Comparison of ENCODE assay signal across 1 cellular context in the genomic region with DNA sequence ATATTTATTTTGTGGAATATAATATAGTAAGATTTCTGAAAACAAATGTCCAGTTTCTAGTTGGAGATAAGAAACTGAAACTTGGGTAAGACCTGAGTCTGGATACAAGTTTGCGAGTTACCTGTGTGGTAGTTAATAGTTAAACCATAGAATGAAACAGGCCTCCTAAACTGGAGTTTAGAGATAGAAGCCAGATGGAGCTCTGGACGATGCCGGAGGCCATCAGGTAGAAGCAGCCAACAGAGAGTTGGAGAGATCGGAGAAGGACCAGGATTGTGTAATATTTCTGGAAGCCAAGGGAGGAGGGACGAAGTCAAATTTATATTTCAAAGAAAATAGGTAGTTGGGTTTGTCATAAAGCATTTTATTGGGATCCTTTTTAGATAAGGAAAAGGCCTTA.
TF ChIP-seq lines count a peak whose summit lies in the region.

No MANE protein-coding gene starts in this region.

TF ChIP-seq in liver, 16 proteins besides CTCF, POLR2A, EP300 and RAD21 (continued from another document):
- TF ChIP-seq, protein P1, sequence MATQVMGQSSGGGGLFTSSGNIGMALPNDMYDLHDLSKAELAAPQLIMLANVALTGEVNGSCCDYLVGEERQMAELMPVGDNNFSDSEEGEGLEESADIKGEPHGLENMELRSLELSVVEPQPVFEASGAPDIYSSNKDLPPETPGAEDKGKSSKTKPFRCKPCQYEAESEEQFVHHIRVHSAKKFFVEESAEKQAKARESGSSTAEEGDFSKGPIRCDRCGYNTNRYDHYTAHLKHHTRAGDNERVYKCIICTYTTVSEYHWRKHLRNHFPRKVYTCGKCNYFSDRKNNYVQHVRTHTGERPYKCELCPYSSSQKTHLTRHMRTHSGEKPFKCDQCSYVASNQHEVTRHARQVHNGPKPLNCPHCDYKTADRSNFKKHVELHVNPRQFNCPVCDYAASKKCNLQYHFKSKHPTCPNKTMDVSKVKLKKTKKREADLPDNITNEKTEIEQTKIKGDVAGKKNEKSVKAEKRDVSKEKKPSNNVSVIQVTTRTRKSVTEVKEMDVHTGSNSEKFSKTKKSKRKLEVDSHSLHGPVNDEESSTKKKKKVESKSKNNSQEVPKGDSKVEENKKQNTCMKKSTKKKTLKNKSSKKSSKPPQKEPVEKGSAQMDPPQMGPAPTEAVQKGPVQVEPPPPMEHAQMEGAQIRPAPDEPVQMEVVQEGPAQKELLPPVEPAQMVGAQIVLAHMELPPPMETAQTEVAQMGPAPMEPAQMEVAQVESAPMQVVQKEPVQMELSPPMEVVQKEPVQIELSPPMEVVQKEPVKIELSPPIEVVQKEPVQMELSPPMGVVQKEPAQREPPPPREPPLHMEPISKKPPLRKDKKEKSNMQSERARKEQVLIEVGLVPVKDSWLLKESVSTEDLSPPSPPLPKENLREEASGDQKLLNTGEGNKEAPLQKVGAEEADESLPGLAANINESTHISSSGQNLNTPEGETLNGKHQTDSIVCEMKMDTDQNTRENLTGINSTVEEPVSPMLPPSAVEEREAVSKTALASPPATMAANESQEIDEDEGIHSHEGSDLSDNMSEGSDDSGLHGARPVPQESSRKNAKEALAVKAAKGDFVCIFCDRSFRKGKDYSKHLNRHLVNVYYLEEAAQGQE (IDR thresholded peaks at IDR 0.05) = peak; percentile 26
- TF ChIP-seq RXRA (IDR thresholded peaks at IDR 0.05) (peak in 1 of 2 donors; percentile 64), SP1 (IDR thresholded peaks at IDR 0.05) (no peak)
- TF ChIP-seq, protein P2, sequence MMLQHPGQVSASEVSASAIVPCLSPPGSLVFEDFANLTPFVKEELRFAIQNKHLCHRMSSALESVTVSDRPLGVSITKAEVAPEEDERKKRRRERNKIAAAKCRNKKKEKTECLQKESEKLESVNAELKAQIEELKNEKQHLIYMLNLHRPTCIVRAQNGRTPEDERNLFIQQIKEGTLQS (IDR thresholded peaks at IDR 0.05) = no peak
- TF ChIP-seq, protein P3, sequence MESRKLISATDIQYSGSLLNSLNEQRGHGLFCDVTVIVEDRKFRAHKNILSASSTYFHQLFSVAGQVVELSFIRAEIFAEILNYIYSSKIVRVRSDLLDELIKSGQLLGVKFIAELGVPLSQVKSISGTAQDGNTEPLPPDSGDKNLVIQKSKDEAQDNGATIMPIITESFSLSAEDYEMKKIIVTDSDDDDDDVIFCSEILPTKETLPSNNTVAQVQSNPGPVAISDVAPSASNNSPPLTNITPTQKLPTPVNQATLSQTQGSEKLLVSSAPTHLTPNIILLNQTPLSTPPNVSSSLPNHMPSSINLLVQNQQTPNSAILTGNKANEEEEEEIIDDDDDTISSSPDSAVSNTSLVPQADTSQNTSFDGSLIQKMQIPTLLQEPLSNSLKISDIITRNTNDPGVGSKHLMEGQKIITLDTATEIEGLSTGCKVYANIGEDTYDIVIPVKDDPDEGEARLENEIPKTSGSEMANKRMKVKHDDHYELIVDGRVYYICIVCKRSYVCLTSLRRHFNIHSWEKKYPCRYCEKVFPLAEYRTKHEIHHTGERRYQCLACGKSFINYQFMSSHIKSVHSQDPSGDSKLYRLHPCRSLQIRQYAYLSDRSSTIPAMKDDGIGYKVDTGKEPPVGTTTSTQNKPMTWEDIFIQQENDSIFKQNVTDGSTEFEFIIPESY (IDR thresholded peaks at IDR 0.05) = no peak
